ENCODE assay signal across 1 cellular context in genomic region chr17:80210348-80211108, GRCh38.
A peak's percentile ranks its signal among the peaks of the same experiment; 100 is the strongest.
TF ChIP-seq lines count a peak whose summit lies in the region.

No MANE protein-coding gene starts in this region.

TF ChIP-seq in HepG2, 621 proteins besides CTCF, POLR2A, EP300 and RAD21:
- TF ChIP-seq ZSCAN30 (CRISPR knock-in tag; IDR thresholded peaks at IDR 0.05): no peak
- no peak for TF ChIP-seq ZNF253 (CRISPR knock-in tag; IDR thresholded peaks at IDR 0.05; ENCODE audit: borderline replicate concordance)
- TF ChIP-seq AGO2 (optimal IDR thresholded peaks at IDR 0.05; ENCODE audit: low read depth, low read length): peak; percentile 50
- no peak for TF ChIP-seq GPBP1L1 (CRISPR knock-in tag; IDR thresholded peaks at IDR 0.05)
